1 cellular context compared by ENCODE assay signal in genomic region chr12:98403936-98404335, GRCh38.
TF ChIP-seq lines count a peak whose summit lies in the region.

No MANE protein-coding gene starts in this region.

TF ChIP-seq in GM12878, 131 proteins besides CTCF, POLR2A, EP300 and RAD21 (continued from another document):
- TF ChIP-seq CEBPZ (IDR thresholded peaks at IDR 0.05; ENCODE audit: low read depth, low read length): no peak
- TF ChIP-seq CHD1 (IDR thresholded peaks at IDR 0.05; ENCODE audit: low read depth, low read length): no peak
